ENCODE assay signal across 6 cellular contexts in genomic region chr15:90264649-90265048, GRCh38. TPM values are rescaled to one million over a fixed set of nuclear protein-coding genes. Genes with fewer than 3 reads are reported as not detected.
DNase-seq lines count a peak whose midpoint lies in the region; ATAC-seq and TF ChIP-seq lines count a peak whose summit lies in the region.

No MANE protein-coding gene starts in this region.

- no peaks in the 10 kb centered on the region for H3K9me3 Mint-ChIP-seq in activated naive CD8-positive, alpha-beta T cell (ENCODE audit: low read depth)

- H3K4me3 ChIP-seq in Loucy (ENCODE audit: low read length, poor library complexity, severe bottlenecking) (peak overlapping the region; percentile 85), mucosa of descending colon (no peak overlapping the region)

- peak overlapping the region; percentile 97 for H3K4me3 Mint-ChIP-seq in activated naive CD8-positive, alpha-beta T cell

- peak overlapping the region; percentile 98 for H3K27ac Mint-ChIP-seq in activated naive CD8-positive, alpha-beta T cell

- peak overlapping the region; percentile 93; the same call in 1 of the 2 replicates for H2AFZ ChIP-seq in Loucy (ENCODE audit: low read length)

- H4K20me1 ChIP-seq in Loucy (ENCODE audit: insufficient read depth, low read length, poor library complexity, severe bottlenecking), result peaks cover 30% of the 10 kb centered on the region

- no peak for TF ChIP-seq CTCF in Loucy (conservative IDR thresholded peaks at IDR 0.05; ENCODE audit: low read length)
- TF ChIP-seq CTCF in mucosa of descending colon (IDR thresholded peaks at IDR 0.05), result no peak
- no peak for TF ChIP-seq CTCF in GM10248 (IDR thresholded peaks at IDR 0.05; ENCODE audit: control extremely low read depth, extremely low read depth, low read depth, missing control alignments)

- ATAC-seq in mucosa of descending colon (peak; percentile 78), GM21737 (IDR thresholded peaks at IDR 0.05; ENCODE audit: unreplicated experiment) (no peak)

- H3K36me3 ChIP-seq in Loucy (ENCODE audit: insufficient read depth, low read length) (no peaks in the 10 kb centered on the region), mucosa of descending colon (ENCODE audit: low read depth) (no peaks in the 10 kb centered on the region)

- intact Hi-C loops in mucosa of descending colon (cut with DNase I, micrococcal nuclease), result no loop called here

- H3F3A ChIP-seq in Loucy (ENCODE audit: low read depth), result no peaks in the 10 kb centered on the region

- no peaks in the 10 kb centered on the region for H3K9me3 ChIP-seq in Loucy (ENCODE audit: insufficient read depth, low read depth, low read length)
- H3K9me3 ChIP-seq in mucosa of descending colon, result no peaks in the 10 kb centered on the region

- H3K4me1 ChIP-seq in Loucy (ENCODE audit: insufficient read depth, low read length, poor library complexity, severe bottlenecking) (peaks cover 37% of the 10 kb centered on the region), mucosa of descending colon (ENCODE audit: low read depth) (peaks cover 29% of the 10 kb centered on the region)

- H3K36me3 Mint-ChIP-seq in activated naive CD8-positive, alpha-beta T cell, result peaks cover 4% of the 10 kb centered on the region

- peak in 2 of 3 donors; percentile 68 to 70 for DNase-seq in mucosa of descending colon
- DNase-seq in GM10248 (ENCODE audit: extremely low spot score), result no peak
- no peak for DNase-seq in NCI-H510A (lab: John Stamatoyannopoulos, UW)

- H3K79me2 ChIP-seq in Loucy (ENCODE audit: insufficient read depth, low read length), result peaks cover 58% of the 10 kb centered on the region

- H3K9ac ChIP-seq in Loucy (ENCODE audit: low read depth, low read length, poor library complexity, severe bottlenecking), result peak overlapping the region; percentile 95

- H3K9me2 ChIP-seq in Loucy (replicated peaks; ENCODE audit: low read depth, low read length), result no peaks in the 10 kb centered on the region

- CTCF ChIA-PET in GM10248 (lab: Yijun Ruan, JAX), result no interaction called here

- H3K4me2 ChIP-seq in Loucy (ENCODE audit: low read depth, low read length, poor library complexity, severe bottlenecking), result peak overlapping the region; percentile 92

- peaks cover 32% of the 10 kb centered on the region for H3K4me1 Mint-ChIP-seq in activated naive CD8-positive, alpha-beta T cell (ENCODE audit: low read depth)

- POLR2A ChIA-PET in GM10248 (lab: Yijun Ruan, JAX), result no interaction called here

- no peaks in the 10 kb centered on the region for H3K27me3 ChIP-seq in Loucy (ENCODE audit: insufficient read depth, low read length, poor library complexity, severe bottlenecking)

- H3K27me3 Mint-ChIP-seq in activated naive CD8-positive, alpha-beta T cell, result no peaks in the 10 kb centered on the region

RNA-seq across cellular contexts. Expression of gene NGRN, which starts 0.8 kb away (rescaled TPM):
- total RNA-seq in mucosa of descending colon, result 100 to 1,000 TPM in 1 of 3 donors, 10 to 100 TPM in 2; 41.7 to 111 (median 54.1) TPM

RNA-seq across cellular contexts. Expression of gene TTLL13, which starts 15.3 kb away (rescaled TPM):
- under 1 TPM; 0.34 to 0.93 (median 0.63) TPM for total RNA-seq in mucosa of descending colon

RNA-seq across cellular contexts. Expression of gene GDPGP1, which starts 30.6 kb away (rescaled TPM):
- 10 to 100 TPM; 18.2 to 25.5 (median 19.3) TPM for total RNA-seq in mucosa of descending colon

RNA-seq across cellular contexts. Expression of gene CIB1, which starts 30.9 kb away (rescaled TPM):
- 100 to 1,000 TPM; 126 to 273 (median 209) TPM for total RNA-seq in mucosa of descending colon

Comparison
In these comparisons a context has a peak if more than half of its experiments do, and no peak if none do; other contexts are left out.
1. DNase-seq: peak in mucosa of descending colon (2 of 3); none in GM10248 (single experiment) and NCI-H510A (single experiment).